ENCODE assay signal across 1 cellular context in the genomic region with DNA sequence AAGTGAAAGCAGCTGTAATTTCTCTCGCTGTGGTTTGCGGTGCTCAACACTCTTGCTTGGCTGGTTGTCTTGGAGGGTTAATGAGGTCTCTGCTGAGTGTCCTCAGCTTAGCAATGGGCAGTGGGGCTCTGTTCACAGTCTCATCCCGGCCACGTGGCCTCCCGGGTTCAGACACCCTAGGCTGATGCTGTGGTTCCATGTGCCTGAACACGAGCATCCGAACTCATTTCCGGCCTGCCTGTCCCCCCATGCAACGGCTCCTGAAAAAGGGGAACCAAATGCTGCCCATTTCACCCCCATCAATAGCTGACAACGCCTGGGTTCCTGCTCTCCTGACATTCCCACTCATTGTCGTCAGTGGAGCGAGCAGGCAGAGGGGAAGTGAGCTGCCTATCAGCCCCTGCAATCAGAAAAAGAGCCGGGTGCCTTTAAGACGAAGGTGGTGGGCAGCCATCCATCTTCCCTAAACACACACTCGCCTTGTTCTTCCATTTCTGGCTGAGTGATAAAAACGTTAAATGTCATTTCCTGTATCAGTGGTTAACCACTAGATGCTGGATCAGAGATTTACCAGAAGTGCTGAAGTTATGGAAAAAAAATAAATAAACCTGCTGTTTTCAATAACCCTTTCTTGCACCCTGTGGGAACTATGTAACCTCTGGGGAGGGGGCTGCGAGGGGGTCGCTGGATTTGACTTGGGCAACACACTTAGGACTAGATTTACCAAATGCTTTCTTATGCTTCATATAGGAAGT.
TF ChIP-seq lines count a peak whose summit lies in the region.

No MANE protein-coding gene starts in this region.

TF ChIP-seq in K562, 482 proteins besides CTCF, POLR2A, EP300 and RAD21 (continued from another document):
- TF ChIP-seq, protein P1, sequence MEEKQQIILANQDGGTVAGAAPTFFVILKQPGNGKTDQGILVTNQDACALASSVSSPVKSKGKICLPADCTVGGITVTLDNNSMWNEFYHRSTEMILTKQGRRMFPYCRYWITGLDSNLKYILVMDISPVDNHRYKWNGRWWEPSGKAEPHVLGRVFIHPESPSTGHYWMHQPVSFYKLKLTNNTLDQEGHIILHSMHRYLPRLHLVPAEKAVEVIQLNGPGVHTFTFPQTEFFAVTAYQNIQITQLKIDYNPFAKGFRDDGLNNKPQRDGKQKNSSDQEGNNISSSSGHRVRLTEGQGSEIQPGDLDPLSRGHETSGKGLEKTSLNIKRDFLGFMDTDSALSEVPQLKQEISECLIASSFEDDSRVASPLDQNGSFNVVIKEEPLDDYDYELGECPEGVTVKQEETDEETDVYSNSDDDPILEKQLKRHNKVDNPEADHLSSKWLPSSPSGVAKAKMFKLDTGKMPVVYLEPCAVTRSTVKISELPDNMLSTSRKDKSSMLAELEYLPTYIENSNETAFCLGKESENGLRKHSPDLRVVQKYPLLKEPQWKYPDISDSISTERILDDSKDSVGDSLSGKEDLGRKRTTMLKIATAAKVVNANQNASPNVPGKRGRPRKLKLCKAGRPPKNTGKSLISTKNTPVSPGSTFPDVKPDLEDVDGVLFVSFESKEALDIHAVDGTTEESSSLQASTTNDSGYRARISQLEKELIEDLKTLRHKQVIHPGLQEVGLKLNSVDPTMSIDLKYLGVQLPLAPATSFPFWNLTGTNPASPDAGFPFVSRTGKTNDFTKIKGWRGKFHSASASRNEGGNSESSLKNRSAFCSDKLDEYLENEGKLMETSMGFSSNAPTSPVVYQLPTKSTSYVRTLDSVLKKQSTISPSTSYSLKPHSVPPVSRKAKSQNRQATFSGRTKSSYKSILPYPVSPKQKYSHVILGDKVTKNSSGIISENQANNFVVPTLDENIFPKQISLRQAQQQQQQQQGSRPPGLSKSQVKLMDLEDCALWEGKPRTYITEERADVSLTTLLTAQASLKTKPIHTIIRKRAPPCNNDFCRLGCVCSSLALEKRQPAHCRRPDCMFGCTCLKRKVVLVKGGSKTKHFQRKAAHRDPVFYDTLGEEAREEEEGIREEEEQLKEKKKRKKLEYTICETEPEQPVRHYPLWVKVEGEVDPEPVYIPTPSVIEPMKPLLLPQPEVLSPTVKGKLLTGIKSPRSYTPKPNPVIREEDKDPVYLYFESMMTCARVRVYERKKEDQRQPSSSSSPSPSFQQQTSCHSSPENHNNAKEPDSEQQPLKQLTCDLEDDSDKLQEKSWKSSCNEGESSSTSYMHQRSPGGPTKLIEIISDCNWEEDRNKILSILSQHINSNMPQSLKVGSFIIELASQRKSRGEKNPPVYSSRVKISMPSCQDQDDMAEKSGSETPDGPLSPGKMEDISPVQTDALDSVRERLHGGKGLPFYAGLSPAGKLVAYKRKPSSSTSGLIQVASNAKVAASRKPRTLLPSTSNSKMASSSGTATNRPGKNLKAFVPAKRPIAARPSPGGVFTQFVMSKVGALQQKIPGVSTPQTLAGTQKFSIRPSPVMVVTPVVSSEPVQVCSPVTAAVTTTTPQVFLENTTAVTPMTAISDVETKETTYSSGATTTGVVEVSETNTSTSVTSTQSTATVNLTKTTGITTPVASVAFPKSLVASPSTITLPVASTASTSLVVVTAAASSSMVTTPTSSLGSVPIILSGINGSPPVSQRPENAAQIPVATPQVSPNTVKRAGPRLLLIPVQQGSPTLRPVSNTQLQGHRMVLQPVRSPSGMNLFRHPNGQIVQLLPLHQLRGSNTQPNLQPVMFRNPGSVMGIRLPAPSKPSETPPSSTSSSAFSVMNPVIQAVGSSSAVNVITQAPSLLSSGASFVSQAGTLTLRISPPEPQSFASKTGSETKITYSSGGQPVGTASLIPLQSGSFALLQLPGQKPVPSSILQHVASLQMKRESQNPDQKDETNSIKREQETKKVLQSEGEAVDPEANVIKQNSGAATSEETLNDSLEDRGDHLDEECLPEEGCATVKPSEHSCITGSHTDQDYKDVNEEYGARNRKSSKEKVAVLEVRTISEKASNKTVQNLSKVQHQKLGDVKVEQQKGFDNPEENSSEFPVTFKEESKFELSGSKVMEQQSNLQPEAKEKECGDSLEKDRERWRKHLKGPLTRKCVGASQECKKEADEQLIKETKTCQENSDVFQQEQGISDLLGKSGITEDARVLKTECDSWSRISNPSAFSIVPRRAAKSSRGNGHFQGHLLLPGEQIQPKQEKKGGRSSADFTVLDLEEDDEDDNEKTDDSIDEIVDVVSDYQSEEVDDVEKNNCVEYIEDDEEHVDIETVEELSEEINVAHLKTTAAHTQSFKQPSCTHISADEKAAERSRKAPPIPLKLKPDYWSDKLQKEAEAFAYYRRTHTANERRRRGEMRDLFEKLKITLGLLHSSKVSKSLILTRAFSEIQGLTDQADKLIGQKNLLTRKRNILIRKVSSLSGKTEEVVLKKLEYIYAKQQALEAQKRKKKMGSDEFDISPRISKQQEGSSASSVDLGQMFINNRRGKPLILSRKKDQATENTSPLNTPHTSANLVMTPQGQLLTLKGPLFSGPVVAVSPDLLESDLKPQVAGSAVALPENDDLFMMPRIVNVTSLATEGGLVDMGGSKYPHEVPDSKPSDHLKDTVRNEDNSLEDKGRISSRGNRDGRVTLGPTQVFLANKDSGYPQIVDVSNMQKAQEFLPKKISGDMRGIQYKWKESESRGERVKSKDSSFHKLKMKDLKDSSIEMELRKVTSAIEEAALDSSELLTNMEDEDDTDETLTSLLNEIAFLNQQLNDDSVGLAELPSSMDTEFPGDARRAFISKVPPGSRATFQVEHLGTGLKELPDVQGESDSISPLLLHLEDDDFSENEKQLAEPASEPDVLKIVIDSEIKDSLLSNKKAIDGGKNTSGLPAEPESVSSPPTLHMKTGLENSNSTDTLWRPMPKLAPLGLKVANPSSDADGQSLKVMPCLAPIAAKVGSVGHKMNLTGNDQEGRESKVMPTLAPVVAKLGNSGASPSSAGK (IDR thresholded peaks at IDR 0.05) = peak; percentile 41
- TF ChIP-seq CREM (IDR thresholded peaks at IDR 0.05; ENCODE audit: low read depth) (0 out of 2 replicates have a peak, but pooled peaks have one; percentile 18), ZKSCAN1 (IDR thresholded peaks at IDR 0.05; ENCODE audit: low read depth, low read length) (no peak), SOX6 (IDR thresholded peaks at IDR 0.05) (peak; percentile 16; the same call in 1 of the 2 replicates), MEIS2 (IDR thresholded peaks at IDR 0.05; ENCODE audit: partially characterized antibody) (peak; percentile 57), ESRRA (IDR thresholded peaks at IDR 0.05; ENCODE audit: borderline replicate concordance, low read depth) (peak; percentile 27; the same call in 1 of the 2 replicates), RNF2 (IDR thresholded peaks at IDR 0.05) (peak; percentile 45; the same call in 1 of the 2 replicates), SAFB (IDR thresholded peaks at IDR 0.05; ENCODE audit: borderline replicate concordance, low read depth, low read length) (no peak), ZNF699 (CRISPR knock-in tag; IDR thresholded peaks at IDR 0.05; ENCODE audit: insufficient replicate concordance) (no peak), ZNF140 (CRISPR knock-in tag; IDR thresholded peaks at IDR 0.05) (no peak), GABPA (tag; conservative IDR thresholded peaks at IDR 0.05; ENCODE audit: low read depth) (peak; percentile 44; the same call in 1 of the 2 replicates), ZBTB7A (IDR thresholded peaks at IDR 0.05; ENCODE audit: borderline replicate concordance, control insufficient read depth, low read depth, low read length) (0 out of 2 replicates have a peak, but pooled peaks have one; percentile 30), MYC (IDR thresholded peaks at IDR 0.05; ENCODE audit: low read depth, low read length) (0 out of 2 replicates have a peak, but pooled peaks have one; percentile 39), MYC (CRISPR knock-in tag; IDR thresholded peaks at IDR 0.05; ENCODE audit: borderline replicate concordance, low read depth) (no peak), TEAD4 (IDR thresholded peaks at IDR 0.05; ENCODE audit: low read length) (peak; percentile 9; the same call in 1 of the 2 replicates), TEAD4 (CRISPR knock-in tag; IDR thresholded peaks at IDR 0.05; ENCODE audit: borderline replicate concordance) (no peak), RCOR1 (IDR thresholded peaks at IDR 0.05; ENCODE audit: borderline replicate concordance in 1 of 2, low read depth in 2 of 2, low read length in 2 of 2) (0 out of 4 replicates have a peak, but pooled peaks of 1 of the 2 experiments have one; percentile 13), SPI1 (IDR thresholded peaks at IDR 0.05; ENCODE audit: borderline replicate concordance, low read depth, low read length) (peak; percentile 60; the same call in 1 of the 2 replicates), L3MBTL2 (IDR thresholded peaks at IDR 0.05) (peak; percentile 69), CTBP1 (IDR thresholded peaks at IDR 0.05; ENCODE audit: borderline replicate concordance) (0 out of 2 replicates have a peak, but pooled peaks have one; percentile 20)
- TF ChIP-seq, protein P2, sequence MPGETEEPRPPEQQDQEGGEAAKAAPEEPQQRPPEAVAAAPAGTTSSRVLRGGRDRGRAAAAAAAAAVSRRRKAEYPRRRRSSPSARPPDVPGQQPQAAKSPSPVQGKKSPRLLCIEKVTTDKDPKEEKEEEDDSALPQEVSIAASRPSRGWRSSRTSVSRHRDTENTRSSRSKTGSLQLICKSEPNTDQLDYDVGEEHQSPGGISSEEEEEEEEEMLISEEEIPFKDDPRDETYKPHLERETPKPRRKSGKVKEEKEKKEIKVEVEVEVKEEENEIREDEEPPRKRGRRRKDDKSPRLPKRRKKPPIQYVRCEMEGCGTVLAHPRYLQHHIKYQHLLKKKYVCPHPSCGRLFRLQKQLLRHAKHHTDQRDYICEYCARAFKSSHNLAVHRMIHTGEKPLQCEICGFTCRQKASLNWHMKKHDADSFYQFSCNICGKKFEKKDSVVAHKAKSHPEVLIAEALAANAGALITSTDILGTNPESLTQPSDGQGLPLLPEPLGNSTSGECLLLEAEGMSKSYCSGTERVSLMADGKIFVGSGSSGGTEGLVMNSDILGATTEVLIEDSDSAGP (CRISPR knock-in tag; IDR thresholded peaks at IDR 0.05) = peak; percentile 64
- TF ChIP-seq, protein P3, sequence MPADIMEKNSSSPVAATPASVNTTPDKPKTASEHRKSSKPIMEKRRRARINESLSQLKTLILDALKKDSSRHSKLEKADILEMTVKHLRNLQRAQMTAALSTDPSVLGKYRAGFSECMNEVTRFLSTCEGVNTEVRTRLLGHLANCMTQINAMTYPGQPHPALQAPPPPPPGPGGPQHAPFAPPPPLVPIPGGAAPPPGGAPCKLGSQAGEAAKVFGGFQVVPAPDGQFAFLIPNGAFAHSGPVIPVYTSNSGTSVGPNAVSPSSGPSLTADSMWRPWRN (IDR thresholded peaks at IDR 0.05; ENCODE audit: low read depth) = peak; percentile 21; the same call in 1 of the 2 replicates
- TF ChIP-seq, protein P4, sequence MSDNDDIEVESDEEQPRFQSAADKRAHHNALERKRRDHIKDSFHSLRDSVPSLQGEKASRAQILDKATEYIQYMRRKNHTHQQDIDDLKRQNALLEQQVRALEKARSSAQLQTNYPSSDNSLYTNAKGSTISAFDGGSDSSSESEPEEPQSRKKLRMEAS (CRISPR knock-in tag; IDR thresholded peaks at IDR 0.05) = peak; percentile 31; the same call in 1 of the 2 replicates
TF ChIP-seq in K562: peak in this region for 19.
